In genomic region chr11:130478204-130478701, GRCh38 we compare ENCODE assay signal across 10 cellular contexts. TPM values are rescaled to one million over a fixed set of nuclear protein-coding genes. Genes with fewer than 3 reads are reported as not detected.
A peak's percentile ranks its signal among the peaks of the same experiment; 100 is the strongest.
DNase-seq lines count a peak whose midpoint lies in the region; ATAC-seq, FAIRE-seq and TF ChIP-seq lines count a peak whose summit lies in the region.
"Had no signal": no experiment of that assay in that cellular context is flagged by ENCODE, and none has a peak within 500 bp of the region (broad histone marks: within the 10 kb centered on the region; RNA-seq: fewer than 3 reads in every experiment).

No MANE protein-coding gene starts in this region.

- H3K4me3 ChIP-seq in spleen, result no peak overlapping the region

- H3K9me3 ChIP-seq in spleen, result no peaks in the 10 kb centered on the region

- TF ChIP-seq POLR2A in H54 (IDR thresholded peaks at IDR 0.05; ENCODE audit: low read depth, low read length) (no peak), spleen (IDR thresholded peaks at IDR 0.05) (no peak)

- no peak overlapping the region for H3K4me3 Mint-ChIP-seq in activated T-helper 1 cell treated with anti-CD3 and anti-CD28 coated beads, Interleukin-12 subunit alpha, Interleukin-12 subunit beta, Interleukin-2, Interleukin-4 antibody, amounts not matched to agents 30 ng/mL and 10 ng/mL and 1 ng/mL, durations not matched to agents 14 hours and 24 hours and 36 hours
- H3K4me3 Mint-ChIP-seq: activated CD8-positive, alpha-beta T cell treated with anti-CD3 and anti-CD28 coated beads for 36 hours had no signal

- peaks cover 2% of the 10 kb centered on the region for H3K27me3 Mint-ChIP-seq in activated T-helper 1 cell treated with anti-CD3 and anti-CD28 coated beads, Interleukin-12 subunit alpha, Interleukin-12 subunit beta, Interleukin-2, Interleukin-4 antibody, amounts not matched to agents 30 ng/mL and 10 ng/mL and 1 ng/mL, durations not matched to agents 14 hours and 24 hours and 36 hours (ENCODE audit: insufficient read depth)
- H3K27me3 Mint-ChIP-seq: activated CD8-positive, alpha-beta T cell treated with anti-CD3 and anti-CD28 coated beads for 36 hours had no signal

- no peaks in the 10 kb centered on the region for H3K36me3 Mint-ChIP-seq in activated T-helper 1 cell treated with anti-CD3 and anti-CD28 coated beads, Interleukin-12 subunit alpha, Interleukin-12 subunit beta, Interleukin-2, Interleukin-4 antibody, amounts not matched to agents 30 ng/mL and 10 ng/mL and 1 ng/mL, durations not matched to agents 14 hours and 24 hours and 36 hours (ENCODE audit: low read depth)

- peak; percentile 61 for DNase-seq in H54 (ENCODE audit: insufficient read length, low spot score)
- peak; percentile 39 for DNase-seq in amniotic stem cell (lab: John Stamatoyannopoulos, UW)
- DNase-seq in hepatic stellate cell (ENCODE audit: low spot score), result peak; percentile 99
- no peak for DNase-seq in spleen
- no peak for DNase-seq in activated T-helper 1 cell treated with anti-CD3 and anti-CD28 coated beads, Interleukin-12 subunit alpha, Interleukin-12 subunit beta, Interleukin-2, Interleukin-4 antibody, amounts not matched to agents 30 ng/mL and 10 ng/mL and 1 ng/mL, durations not matched to agents 14 hours and 24 hours and 36 hours (ENCODE audit: low spot score)
- DNase-seq: activated CD8-positive, alpha-beta T cell treated with anti-CD3 and anti-CD28 coated beads for 36 hours; MM.1S had no signal

- ATAC-seq in GM18502 (IDR thresholded peaks at IDR 0.05; ENCODE audit: poor library complexity, unreplicated experiment), result no peak
- no peak for ATAC-seq in HG03520 (IDR thresholded peaks at IDR 0.05; ENCODE audit: unreplicated experiment)
- no peak for ATAC-seq in GM21717 (IDR thresholded peaks at IDR 0.05; ENCODE audit: unreplicated experiment)
- ATAC-seq: activated CD8-positive, alpha-beta T cell treated with anti-CD3 and anti-CD28 coated beads for 36 hours had no signal

- 44 to 75% (median 55%) methylated on average over 9 to 10 of the region's 10 CpGs for WGBS in spleen, 5 donors

- no peaks in the 10 kb centered on the region for H3K4me1 Mint-ChIP-seq in activated T-helper 1 cell treated with anti-CD3 and anti-CD28 coated beads, Interleukin-12 subunit alpha, Interleukin-12 subunit beta, Interleukin-2, Interleukin-4 antibody, amounts not matched to agents 30 ng/mL and 10 ng/mL and 1 ng/mL, durations not matched to agents 14 hours and 24 hours and 36 hours (ENCODE audit: low read depth)

- intact Hi-C loops in spleen (cut with DNase I; ENCODE audit: low total_unique reads), result no loop called here
- intact Hi-C loops in activated T-helper 1 cell treated with anti-CD3 and anti-CD28 coated beads, Interleukin-12 subunit alpha, Interleukin-12 subunit beta, Interleukin-2, Interleukin-4 antibody, amounts not matched to agents 30 ng/mL and 10 ng/mL and 1 ng/mL, durations not matched to agents 14 hours and 24 hours and 36 hours (cut with micrococcal nuclease), result no loop called here

- peak overlapping the region in 6 of 8 donors; percentile 40 to 67 (median 58) for H3K27ac ChIP-seq in spleen

- no peak for TF ChIP-seq CTCF in spleen (IDR thresholded peaks at IDR 0.05 in 8 of 11, conservative IDR thresholded peaks at IDR 0.05 in 3 of 11)

- H3K27me3 ChIP-seq in spleen (replicated peaks in 1 of 7), result peaks cover 0 to 14% (median 0%) of the 10 kb centered on the region in 7 donors

- peaks cover 0 to 43% (median 14%) of the 10 kb centered on the region in 6 donors for H3K4me1 ChIP-seq in spleen

- FAIRE-seq in H54 (lab: Jason Lieb, UNC), result no peak

- no peak overlapping the region for H3K27ac Mint-ChIP-seq in activated T-helper 1 cell treated with anti-CD3 and anti-CD28 coated beads, Interleukin-12 subunit alpha, Interleukin-12 subunit beta, Interleukin-2, Interleukin-4 antibody, amounts not matched to agents 30 ng/mL and 10 ng/mL and 1 ng/mL, durations not matched to agents 14 hours and 24 hours and 36 hours
- H3K27ac Mint-ChIP-seq: activated CD8-positive, alpha-beta T cell treated with anti-CD3 and anti-CD28 coated beads for 36 hours had no signal

- no peaks in the 10 kb centered on the region for H3K9me3 Mint-ChIP-seq in activated T-helper 1 cell treated with anti-CD3 and anti-CD28 coated beads, Interleukin-12 subunit alpha, Interleukin-12 subunit beta, Interleukin-2, Interleukin-4 antibody, amounts not matched to agents 30 ng/mL and 10 ng/mL and 1 ng/mL, durations not matched to agents 14 hours and 24 hours and 36 hours
- H3K9me3 Mint-ChIP-seq: activated CD8-positive, alpha-beta T cell treated with anti-CD3 and anti-CD28 coated beads for 36 hours had no signal

- peaks cover 0 to 8% (median 0%) of the 10 kb centered on the region in 6 donors for H3K36me3 ChIP-seq in spleen

RNA-seq across cellular contexts. Expression of gene ADAMTS15, which starts 29.8 kb away (rescaled TPM):
- total RNA-seq in spleen, result 1 to 10 TPM; 1.1 to 6.9 (median 3.1) TPM
- 1 to 10 TPM in 1 of 3 donors, under 1 TPM in 2; 0.41 to 1.9 (median 0.43) TPM for polyA plus RNA-seq in spleen
- 0.02 TPM in 1 of 2 replicates, not detected in the other for total RNA-seq in activated T-helper 1 cell treated with anti-CD3 and anti-CD28 coated beads, Interleukin-12 subunit alpha, Interleukin-12 subunit beta, Interleukin-2, Interleukin-4 antibody, amounts not matched to agents 30 ng/mL and 10 ng/mL and 1 ng/mL, durations not matched to agents 14 hours and 24 hours and 36 hours
- total RNA-seq: activated CD8-positive, alpha-beta T cell treated with anti-CD3 and anti-CD28 coated beads for 36 hours had no signal

RNA-seq across cellular contexts. Expression of gene ADAMTS8, which starts 49.8 kb away (rescaled TPM):
- total RNA-seq in spleen, result 1 to 10 TPM in 2 of 7 donors, under 1 TPM in 4, not detected in 1; 0.39 to 2.5 (median 0.73) TPM
- 1 to 10 TPM in 1 of 3 donors, under 1 TPM in 2; 0.30 to 1.1 (median 0.48) TPM for polyA plus RNA-seq in spleen
- not detected in 2 replicates for total RNA-seq in activated T-helper 1 cell treated with anti-CD3 and anti-CD28 coated beads, Interleukin-12 subunit alpha, Interleukin-12 subunit beta, Interleukin-2, Interleukin-4 antibody, amounts not matched to agents 30 ng/mL and 10 ng/mL and 1 ng/mL, durations not matched to agents 14 hours and 24 hours and 36 hours
- total RNA-seq: activated CD8-positive, alpha-beta T cell treated with anti-CD3 and anti-CD28 coated beads for 36 hours had no signal

Comparison
In these comparisons a context has a peak if more than half of its experiments do, and no peak if none do; other contexts are left out.
1. DNase-seq: peak in H54 (single experiment), amniotic stem cell (single experiment) and hepatic stellate cell (single experiment); none in spleen (single experiment) and activated T-helper 1 cell treated with anti-CD3 and anti-CD28 coated beads, Interleukin-12 subunit alpha, Interleukin-12 subunit beta, Interleukin-2, Interleukin-4 antibody, amounts not matched to agents 30 ng/mL and 10 ng/mL and 1 ng/mL, durations not matched to agents 14 hours and 24 hours and 36 hours (single experiment).